9 cellular contexts compared by ENCODE assay signal in the genomic region with DNA sequence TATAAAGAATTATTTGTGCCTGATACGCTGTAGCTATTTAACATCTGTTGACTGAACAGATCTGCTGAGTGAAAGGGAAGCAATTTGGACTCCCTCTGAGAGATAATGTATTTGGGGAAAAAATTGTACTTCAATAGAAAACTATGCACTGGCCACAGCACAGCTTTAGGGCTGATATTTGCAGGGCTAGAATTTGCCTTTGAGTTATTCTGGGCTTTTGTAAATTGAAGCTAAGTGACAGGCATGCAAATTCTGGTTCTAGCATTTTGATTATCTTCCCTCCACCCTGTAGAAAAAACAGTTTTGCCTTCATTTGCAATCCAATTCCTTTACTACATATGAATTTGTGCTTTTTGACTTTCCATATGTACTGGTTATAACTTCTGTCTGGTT. TPM values are rescaled to one million over a fixed set of nuclear protein-coding genes. Genes with fewer than 3 reads are reported as not detected.
DNase-seq lines count a peak whose midpoint lies in the region; ATAC-seq and TF ChIP-seq lines count a peak whose summit lies in the region.
"Had no signal": no experiment of that assay in that cellular context is flagged by ENCODE, and none has a peak within 500 bp of the region (broad histone marks: within the 10 kb centered on the region; RNA-seq: fewer than 3 reads in every experiment).

No MANE protein-coding gene starts in this region.

- no peak for ATAC-seq in CD4-positive, alpha-beta T cell (ENCODE audit: poor library complexity)
- no peak for ATAC-seq in central memory CD8-positive, alpha-beta T cell (replicated peaks; ENCODE audit: extremely low read depth, poor library complexity, severe bottlenecking)
- ATAC-seq in left lobe of liver (no peak), HG02870 (IDR thresholded peaks at IDR 0.05; ENCODE audit: unreplicated experiment) (no peak), GM18909 (IDR thresholded peaks at IDR 0.05; ENCODE audit: poor library complexity, unreplicated experiment) (no peak)

- peaks cover 63% of the 10 kb centered on the region for H3K36me3 Mint-ChIP-seq in CD4-positive, alpha-beta T cell (ENCODE audit: low read depth)
- H3K36me3 Mint-ChIP-seq in central memory CD8-positive, alpha-beta T cell (ENCODE audit: insufficient read depth): peaks cover 27% of the 10 kb centered on the region

- no peaks in the 10 kb centered on the region for H3K9me3 Mint-ChIP-seq in CD4-positive, alpha-beta T cell
- H3K9me3 Mint-ChIP-seq in central memory CD8-positive, alpha-beta T cell: no peaks in the 10 kb centered on the region

- no peaks in the 10 kb centered on the region for H3K9me2 ChIP-seq in OCI-LY1 (ENCODE audit: low read depth, low read length)

- H3K27ac Mint-ChIP-seq in CD4-positive, alpha-beta T cell: peak overlapping the region; percentile 64
- H3K27ac Mint-ChIP-seq in central memory CD8-positive, alpha-beta T cell (ENCODE audit: low read depth): peak overlapping the region; percentile 87

- no peaks in the 10 kb centered on the region for H4K20me1 ChIP-seq in OCI-LY1 (ENCODE audit: insufficient read depth, low read length)

- H3K27ac ChIP-seq in CD4-positive, alpha-beta T cell (ENCODE audit: low read depth, low read length): no peak overlapping the region
- H3K27ac ChIP-seq in OCI-LY1 (ENCODE audit: low read depth, low read length, poor library complexity, severe bottlenecking): peak overlapping the region; percentile 32
- peak overlapping the region; percentile 3 to 64 for H3K27ac ChIP-seq in ovary

- intact Hi-C loops in CD4-positive, alpha-beta T cell (cut with DNase I, micrococcal nuclease): loop anchor here in 1 of 2 experiments (2.0 kb wide), 1 partner anchor 470 kb away; no protein-coding TSS in a partner anchor
- intact Hi-C loops in ovary (cut with DNase I): no loop called here

- peaks cover 35% of the 10 kb centered on the region for H3K79me2 ChIP-seq in OCI-LY1 (ENCODE audit: insufficient read depth, low read length)

- POLR2A ChIA-PET in CD4-positive, alpha-beta T cell (lab: Charles Lee): interaction anchor here (0.7 to 2.0 kb wide), 6 partner anchors 38 to 626 kb away, joined by 3 to 8 read pairs (median 4); a partner anchor contains a TSS

- CTCF ChIA-PET in CD4-positive, alpha-beta T cell (lab: Charles Lee): interaction anchor here (0.7 to 2.6 kb wide), 13 partner anchors 11 to 544 kb away, joined by 3 to 13 read pairs (median 6); a partner anchor contains a TSS

- H3F3A ChIP-seq in OCI-LY1 (ENCODE audit: insufficient read depth, low read length): no peaks in the 10 kb centered on the region

- H3K4me3 ChIP-seq in OCI-LY1 (ENCODE audit: low read depth, low read length, poor library complexity, severe bottlenecking): peak overlapping the region; percentile 41
- H3K4me3 ChIP-seq in ovary: no peak overlapping the region

- TF ChIP-seq EP300 in ovary (IDR thresholded peaks at IDR 0.05): no peak

- H3K4me2 ChIP-seq in OCI-LY1 (ENCODE audit: low read length): peak overlapping the region; percentile 51

- peak overlapping the region; percentile 2 for H3K4me3 Mint-ChIP-seq in CD4-positive, alpha-beta T cell
- H3K4me3 Mint-ChIP-seq in central memory CD8-positive, alpha-beta T cell: peak overlapping the region; percentile 42

- H3K27me3 Mint-ChIP-seq in CD4-positive, alpha-beta T cell: no peaks in the 10 kb centered on the region
- H3K27me3 Mint-ChIP-seq in central memory CD8-positive, alpha-beta T cell: no peaks in the 10 kb centered on the region

- peaks cover 72% of the 10 kb centered on the region for H3K4me1 Mint-ChIP-seq in CD4-positive, alpha-beta T cell (ENCODE audit: low read depth)
- peaks cover 57% of the 10 kb centered on the region for H3K4me1 Mint-ChIP-seq in central memory CD8-positive, alpha-beta T cell

- H3K9me3 ChIP-seq in CD4-positive, alpha-beta T cell (ENCODE audit: control insufficient read depth, low read length): no peaks in the 10 kb centered on the region
- H3K9me3 ChIP-seq in OCI-LY1 (ENCODE audit: low read length) (no peaks in the 10 kb centered on the region), ovary (no peaks in the 10 kb centered on the region)

- TF ChIP-seq CTCF in CD4-positive, alpha-beta T cell (IDR thresholded peaks at IDR 0.05): no peak
- TF ChIP-seq CTCF in OCI-LY1 (IDR thresholded peaks at IDR 0.05; ENCODE audit: low read length): no peak
- no peak for TF ChIP-seq CTCF in ovary (IDR thresholded peaks at IDR 0.05)

- no peaks in the 10 kb centered on the region for H3K27me3 ChIP-seq in CD4-positive, alpha-beta T cell (ENCODE audit: control insufficient read depth, insufficient read depth, low read length)
- H3K27me3 ChIP-seq in OCI-LY1 (ENCODE audit: insufficient read depth, low read length): no peaks in the 10 kb centered on the region
- no peaks in the 10 kb centered on the region for H3K27me3 ChIP-seq in ovary

- peak overlapping the region; percentile 3; the same call in 1 of the 2 replicates for H3K9ac ChIP-seq in OCI-LY1 (ENCODE audit: low read length)

- H3K4me1 ChIP-seq in OCI-LY1 (ENCODE audit: insufficient read depth, low read length, severe bottlenecking) (peaks cover 21% of the 10 kb centered on the region), ovary (ENCODE audit: insufficient read depth) (peaks cover 10% of the 10 kb centered on the region)

- WGBS in ovary, 3 donors: 15 to 28% (median 15%) methylated on average over 1 of the region's 1 CpG

- TF ChIP-seq POLR2A in ovary (IDR thresholded peaks at IDR 0.05): no peak

- peaks cover 27% of the 10 kb centered on the region; the same call in 1 of the 2 replicates for H3K36me3 ChIP-seq in OCI-LY1 (ENCODE audit: insufficient read depth, low read length)
- H3K36me3 ChIP-seq in ovary: no peaks in the 10 kb centered on the region

- no peak overlapping the region for H2AFZ ChIP-seq in OCI-LY1 (ENCODE audit: low read length)

- no peak for DNase-seq in CD4-positive, alpha-beta T cell
- no peak for DNase-seq in central memory CD8-positive, alpha-beta T cell (ENCODE audit: low spot score in 2 of 2)
- DNase-seq in ovary (no peak), midbrain (lab: John Stamatoyannopoulos, UW) (no peak), left lobe of liver (ENCODE audit: low spot score) (no peak)
- DNase-seq: effector CD4-positive, alpha-beta T cell had no signal

RNA-seq across cellular contexts. Expression of a gene that starts 7.9 kb away (rescaled TPM):
- 10 to 100 TPM; 13.4 to 13.9 TPM for total RNA-seq in CD4-positive, alpha-beta T cell
- total RNA-seq in ovary (10 to 100 TPM; 20.4 to 35.5 (median 25.7) TPM), left lobe of liver (9.0 TPM)
- 10 to 100 TPM; 21.2 to 40.3 TPM for polyA plus RNA-seq in ovary

RNA-seq across cellular contexts. Expression of a gene that starts 7.9 kb away (rescaled TPM):
- 10 to 100 TPM; 17.8 to 21.3 TPM for total RNA-seq in CD4-positive, alpha-beta T cell
- total RNA-seq in ovary (10 to 100 TPM; 12.4 to 30.0 (median 22.5) TPM), left lobe of liver (7.6 TPM)
- polyA plus RNA-seq in ovary: 10 to 100 TPM in 1 of 2 donors, 1 to 10 TPM in 1; 8.8 to 15.2 TPM

RNA-seq across cellular contexts. Expression of a gene that starts 38.1 kb away (rescaled TPM):
- 10 to 100 TPM; 17.5 to 20.7 TPM for total RNA-seq in CD4-positive, alpha-beta T cell
- total RNA-seq in ovary (10 to 100 TPM in 6 of 7 donors, 1 to 10 TPM in 1; 7.3 to 24.1 (median 14.2) TPM), left lobe of liver (4.3 TPM)
- polyA plus RNA-seq in ovary: 10 to 100 TPM in 1 of 2 donors, 1 to 10 TPM in 1; 5.0 to 24.9 TPM
